ENCODE assay signal across 8 cellular contexts in the genomic region with DNA sequence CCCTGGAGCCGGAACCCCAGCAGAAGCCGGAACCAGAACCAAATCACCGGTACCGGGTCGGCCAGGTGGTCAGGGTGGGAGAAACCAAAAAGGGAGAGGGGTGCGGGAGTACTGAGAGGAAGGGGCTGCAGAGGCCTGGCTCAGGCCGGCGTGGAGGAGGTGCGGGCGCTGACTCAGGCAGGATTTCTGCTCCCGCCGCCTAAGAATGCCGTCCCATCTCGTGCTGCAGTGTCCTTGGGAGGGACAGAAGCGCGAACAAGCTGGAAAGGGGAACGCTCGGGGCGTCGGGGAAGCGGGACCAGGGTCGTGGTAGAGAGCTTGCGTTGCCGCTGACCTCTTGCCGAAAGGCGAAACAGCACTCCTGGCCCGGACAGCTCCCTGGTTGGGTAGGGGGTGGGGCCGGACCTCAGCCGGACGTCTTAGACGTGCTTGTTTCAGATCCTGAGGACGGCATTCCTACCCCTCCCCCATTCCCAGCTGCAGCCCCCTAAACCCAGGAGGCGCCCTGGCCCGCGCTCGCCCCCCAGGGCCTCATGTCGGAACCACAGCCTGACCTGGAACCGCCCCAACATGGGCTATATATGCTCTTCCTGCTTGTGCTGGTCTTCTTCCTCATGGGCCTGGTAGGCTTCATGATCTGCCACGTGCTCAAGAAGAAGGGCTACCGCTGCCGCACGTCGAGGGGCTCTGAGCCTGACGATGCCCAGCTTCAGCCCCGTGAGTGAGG. TPM values are rescaled to one million over a fixed set of nuclear protein-coding genes. Genes with fewer than 3 reads are reported as not detected.
A peak's percentile ranks its signal among the peaks of the same experiment; 100 is the strongest.
DNase-seq lines count a peak whose midpoint lies in the region; ATAC-seq and TF ChIP-seq lines count a peak whose summit lies in the region.

No MANE protein-coding gene starts in this region.

- ATAC-seq in CD4-positive, alpha-beta T cell (ENCODE audit: poor library complexity): peak; percentile 45
- peak; percentile 33 for ATAC-seq in GM21576 (IDR thresholded peaks at IDR 0.05; ENCODE audit: unreplicated experiment)
- ATAC-seq in HG02610 (IDR thresholded peaks at IDR 0.05; ENCODE audit: unreplicated experiment): no peak

- H3K9me3 Mint-ChIP-seq in CD4-positive, alpha-beta T cell: no peaks in the 10 kb centered on the region

- peak overlapping the region; percentile 89 for H3K27ac Mint-ChIP-seq in CD4-positive, alpha-beta T cell

- intact Hi-C loops in CD4-positive, alpha-beta T cell (cut with DNase I, micrococcal nuclease): loop anchor here (1.0 to 5.0 kb wide), 3 partner anchors 12 to 46 kb away; a partner anchor contains a TSS
- intact Hi-C loops in lower leg skin (cut with DNase I; ENCODE audit: low total_unique reads): no loop called here

- TF ChIP-seq POLR2A in lower leg skin (IDR thresholded peaks at IDR 0.05): no peak

- no peaks in the 10 kb centered on the region for H3K9me3 ChIP-seq in CD4-positive, alpha-beta T cell (ENCODE audit: control insufficient read depth, low read length)

- peak overlapping the region; percentile 83 for H3K4me3 ChIP-seq in lower leg skin (ENCODE audit: low read depth, poor library complexity, severe bottlenecking)

- peaks cover 37% of the 10 kb centered on the region for H3K4me1 Mint-ChIP-seq in CD4-positive, alpha-beta T cell (ENCODE audit: low read depth)

- peaks cover 53% of the 10 kb centered on the region for H3K36me3 Mint-ChIP-seq in CD4-positive, alpha-beta T cell (ENCODE audit: low read depth)

- CTCF ChIA-PET in CD4-positive, alpha-beta T cell (lab: Charles Lee): interaction anchor here (0.6 to 6.2 kb wide), 14 partner anchors 9 to 321 kb away, joined by 3 to 77 read pairs (median 4); a partner anchor contains a TSS

- H3K4me3 Mint-ChIP-seq in CD4-positive, alpha-beta T cell: peak overlapping the region; percentile 92

- TF ChIP-seq CTCF in CD4-positive, alpha-beta T cell (IDR thresholded peaks at IDR 0.05): peak; percentile 46
- no peak for TF ChIP-seq CTCF in lower leg skin (IDR thresholded peaks at IDR 0.05)

- no peaks in the 10 kb centered on the region for H3K27me3 Mint-ChIP-seq in CD4-positive, alpha-beta T cell

- DNase-seq in CD4-positive, alpha-beta T cell: peak; percentile 34 to 59 (median 44)
- DNase-seq in MV-4-11 (lab: John Stamatoyannopoulos, UW): peak; percentile 88
- DNase-seq in activated CD4-positive, alpha-beta T cell treated with anti-CD3 and anti-CD28 coated beads for 48 hours: peak; percentile 69
- peak; percentile 73 for DNase-seq in dermis blood vessel endothelial cell
- DNase-seq in lower leg skin (ENCODE audit: low spot score in 2 of 2): peak; percentile 37 to 93
- DNase-seq in stimulated activated CD8-positive, alpha-beta memory T cell treated with anti-CD3 and anti-CD28 coated beads, Interleukin-2, amount 100 ng/mL, for 48 hours (ENCODE audit: low read depth in 2 of 2): peak; percentile 38 to 50

- no peaks in the 10 kb centered on the region for H3K27me3 ChIP-seq in CD4-positive, alpha-beta T cell (ENCODE audit: control insufficient read depth, insufficient read depth, low read length)

- WGBS in lower leg skin, 2 donors: 7 to 8% methylated on average over 40 to 42 of the region's 45 CpGs

- H3K27ac ChIP-seq in CD4-positive, alpha-beta T cell (ENCODE audit: low read depth, low read length): peak overlapping the region; percentile 77

- POLR2A ChIA-PET in CD4-positive, alpha-beta T cell (lab: Charles Lee): interaction anchor here (0.8 to 8.8 kb wide), 24 partner anchors 11 to 1767 kb away, joined by 3 to 100 read pairs (median 6); a partner anchor contains a TSS

RNA-seq across cellular contexts. Expression of a gene that starts 1.1 kb away (rescaled TPM):
- 10 to 100 TPM; 10.9 to 11.4 TPM for total RNA-seq in CD4-positive, alpha-beta T cell
- total RNA-seq in dermis blood vessel endothelial cell (3.9 and 9.9 TPM in 2 replicates), lower leg skin (10 to 100 TPM in 2 of 4 donors, 1 to 10 TPM in 2; 5.9 to 11.4 (median 9.0) TPM)

RNA-seq across cellular contexts. Expression of a gene that starts 1.2 kb away (rescaled TPM):
- 10 to 100 TPM; 51.1 to 52.7 TPM for total RNA-seq in CD4-positive, alpha-beta T cell
- total RNA-seq in dermis blood vessel endothelial cell (43.7 and 45.0 TPM in 2 replicates), lower leg skin (10 to 100 TPM; 49.4 to 66.4 (median 52.7) TPM)

RNA-seq across cellular contexts. Expression of a gene that starts 13.4 kb away (rescaled TPM):
- 10 to 100 TPM; 79.8 to 86.8 TPM for total RNA-seq in CD4-positive, alpha-beta T cell
- total RNA-seq in dermis blood vessel endothelial cell (20.9 and 24.0 TPM in 2 replicates), lower leg skin (100 to 1,000 TPM in 2 of 4 donors, 10 to 100 TPM in 2; 72.1 to 136 (median 101) TPM)

RNA-seq across cellular contexts. Expression of a gene that starts 19.1 kb away (rescaled TPM):
- 100 to 1,000 TPM; 159 to 161 TPM for total RNA-seq in CD4-positive, alpha-beta T cell
- total RNA-seq in dermis blood vessel endothelial cell: 42.2 and 91.9 TPM in 2 replicates
- total RNA-seq in lower leg skin: 100 to 1,000 TPM in 1 of 4 donors, 10 to 100 TPM in 3; 64.9 to 101 (median 88.7) TPM

RNA-seq across cellular contexts. Expression of a gene that starts 44.2 kb away (rescaled TPM):
- total RNA-seq in CD4-positive, alpha-beta T cell: under 1 TPM; 0.30 to 0.31 TPM
- 46.1 and 65.8 TPM in 2 replicates for total RNA-seq in dermis blood vessel endothelial cell
- total RNA-seq in lower leg skin: 1 to 10 TPM; 2.1 to 4.2 (median 3.7) TPM
